In the genomic region with DNA sequence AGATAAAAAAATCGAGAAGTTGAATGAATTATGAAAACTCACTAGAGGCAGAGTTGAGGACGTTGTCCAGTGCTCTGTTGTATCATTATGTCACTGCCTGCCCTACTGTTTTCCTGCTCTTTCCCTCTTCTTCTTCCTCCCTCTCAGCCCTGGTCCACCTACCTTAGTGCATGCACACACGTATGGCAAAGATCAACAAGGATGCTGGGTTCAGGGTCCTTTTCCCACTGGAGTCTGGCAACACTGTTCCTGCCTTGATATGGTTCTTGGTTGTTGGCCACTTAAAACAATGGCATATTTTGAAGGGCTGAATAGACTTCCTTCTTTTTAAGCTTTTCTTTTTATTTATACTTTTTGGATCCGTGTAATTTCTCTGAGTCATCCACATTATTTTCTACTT, we compare ENCODE assay signal across 28 cellular contexts.
"Had no signal": no experiment of that assay in that cellular context is flagged by ENCODE, and none has a peak within 500 bp of the region (broad histone marks: within the 10 kb centered on the region; RNA-seq: fewer than 3 reads in every experiment).

No MANE protein-coding gene starts in this region.

- H3K36me3 ChIP-seq: esophagus muscularis mucosa, heart right ventricle, left lung, pancreas, prostate gland, sigmoid colon, suprapubic skin, tibial nerve had no signal

- H3K4me3 ChIP-seq: esophagus muscularis mucosa, heart right ventricle, left lung, lung, mucosa of descending colon, pancreas, prostate gland, sigmoid colon, suprapubic skin, tibial nerve had no signal

- H3K27me3 ChIP-seq: esophagus muscularis mucosa, foreskin keratinocyte, heart right ventricle, left lung, pancreas, sigmoid colon, suprapubic skin, tibial nerve had no signal

- H3K27ac Mint-ChIP-seq: activated CD8-positive, alpha-beta T cell treated with anti-CD3 and anti-CD28 coated beads for 36 hours; activated T-helper 17 cell treated with anti-CD3 and anti-CD28 coated beads, Interleukin-2, amount 50 U/mL, for 72 hours; endodermal cell had no signal

- H3K9me3 ChIP-seq: esophagus muscularis mucosa, heart right ventricle, left lung, mucosa of descending colon, pancreas, prostate gland, sigmoid colon, suprapubic skin, tibial nerve had no signal

- H3K9me3 Mint-ChIP-seq: activated CD8-positive, alpha-beta T cell treated with anti-CD3 and anti-CD28 coated beads for 36 hours; activated T-cell treated with anti-CD3 and anti-CD28 coated beads, Interleukin-2, amount 50 U/mL, for 4 hours; activated T-helper 17 cell treated with anti-CD3 and anti-CD28 coated beads, Interleukin-2, amount 50 U/mL, for 72 hours; endodermal cell had no signal

- FAIRE-seq: pancreas, small intestine had no signal

- DNase-seq: activated CD4-positive, alpha-beta T cell treated with anti-CD3 and anti-CD28 coated beads for 1 hour; activated CD4-positive, alpha-beta T cell treated with anti-CD3 and anti-CD28 coated beads, Interleukin-2, amount 50 U/mL, for 1 hour; activated CD8-positive, alpha-beta T cell treated with anti-CD3 and anti-CD28 coated beads for 36 hours; activated gamma-delta T cell treated with Interleukin-2 at 50 U/mL for 16 hours; activated naive CD4-positive, alpha-beta T cell treated with anti-CD3 and anti-CD28 coated beads, Interleukin-2, amount 50 U/mL, for 16 hours; activated T-cell treated with anti-CD3 and anti-CD28 coated beads, Interleukin-2, amount 50 U/mL, for 4 hours; amygdala; central memory CD4-positive, alpha-beta T cell; endodermal cell; foreskin keratinocyte; heart right ventricle; left lung; mucosa of descending colon; nucleus accumbens; pancreas; retina; sigmoid colon; small intestine; stimulated activated CD4-positive, alpha-beta T cell treated with anti-CD3 and anti-CD28 coated beads, Interleukin-4, amount 100 ng/mL, for 24 hours; stimulated activated CD8-positive, alpha-beta memory T cell treated with anti-CD3 and anti-CD28 coated beads, Interleukin-4, amount 100 ng/mL, for 48 hours; stimulated activated naive CD4-positive, alpha-beta T cell had no signal

- ATAC-seq: activated CD8-positive, alpha-beta T cell treated with anti-CD3 and anti-CD28 coated beads for 36 hours; activated T-cell treated with anti-CD3 and anti-CD28 coated beads, Interleukin-2, amount 50 U/mL, for 4 hours; activated T-helper 17 cell treated with anti-CD3 and anti-CD28 coated beads, Interleukin-2, amount 50 U/mL, for 72 hours; foreskin keratinocyte; heart right ventricle; left lung; mucosa of descending colon; pancreas had no signal

- H3K4me3 Mint-ChIP-seq: activated CD8-positive, alpha-beta T cell treated with anti-CD3 and anti-CD28 coated beads for 36 hours; activated T-cell treated with anti-CD3 and anti-CD28 coated beads, Interleukin-2, amount 50 U/mL, for 4 hours; activated T-helper 17 cell treated with anti-CD3 and anti-CD28 coated beads, Interleukin-2, amount 50 U/mL, for 72 hours; endodermal cell; neural crest cell had no signal

- H3K27ac ChIP-seq: esophagus muscularis mucosa, foreskin keratinocyte, left lung, pancreas, prostate gland, suprapubic skin, tibial nerve had no signal

- H3K27me3 Mint-ChIP-seq: activated CD8-positive, alpha-beta T cell treated with anti-CD3 and anti-CD28 coated beads for 36 hours; activated T-helper 17 cell treated with anti-CD3 and anti-CD28 coated beads, Interleukin-2, amount 50 U/mL, for 72 hours had no signal
